8 cellular contexts compared by ENCODE assay signal in genomic region chr3:49687419-49687795, GRCh38. TPM values are rescaled to one million over a fixed set of nuclear protein-coding genes. Genes with fewer than 3 reads are reported as not detected.
DNase-seq lines count a peak whose midpoint lies in the region; TF ChIP-seq lines count a peak whose summit lies in the region.
"Not testable (repeated sequence)": the region's sequence is repeated elsewhere in the genome, so short reads cannot be mapped to it uniquely, and the experiment has no call there.
"Had no signal": no experiment of that assay in that cellular context is flagged by ENCODE, and none has a peak within 500 bp of the region (broad histone marks: within the 10 kb centered on the region; RNA-seq: fewer than 3 reads in every experiment).

No MANE protein-coding gene starts in this region.

- not testable (repeated sequence) for H3K79me1 ChIP-seq in neuronal stem cell (ENCODE audit: low read depth, low read length)

- not testable (repeated sequence) for DNase-seq in Caco-2; NT2/D1 (ENCODE audit: low read depth, low spot score); activated T-helper 1 cell treated with anti-CD3 and anti-CD28 coated beads, Interleukin-12 subunit alpha, Interleukin-12 subunit beta, Interleukin-2, Interleukin-4 antibody, amounts not matched to agents 30 ng/mL and 10 ng/mL and 1 ng/mL, durations not matched to agents 14 hours and 24 hours and 36 hours (ENCODE audit: low spot score); iPS DF 6.9 (ENCODE audit: low read depth, low spot score); neuronal stem cell (ENCODE audit: low spot score)

- H4K8ac ChIP-seq in neuronal stem cell (ENCODE audit: low read depth, low read length): not testable (repeated sequence)

- H3K36me3 Mint-ChIP-seq in Caco-2 (ENCODE audit: insufficient read depth, unreplicated experiment) (peaks cover 59% of the 10 kb centered on the region), brain (peaks cover 12% of the 10 kb centered on the region)
- not testable (repeated sequence) for H3K36me3 Mint-ChIP-seq in activated T-helper 1 cell treated with anti-CD3 and anti-CD28 coated beads, Interleukin-12 subunit alpha, Interleukin-12 subunit beta, Interleukin-2, Interleukin-4 antibody, amounts not matched to agents 30 ng/mL and 10 ng/mL and 1 ng/mL, durations not matched to agents 14 hours and 24 hours and 36 hours (ENCODE audit: low read depth)

- POLR2A ChIA-PET in Caco-2 (lab: Charles Lee): not testable (repeated sequence)

- H3K14ac ChIP-seq in neuronal stem cell (ENCODE audit: low read length): not testable (repeated sequence)

- not testable (repeated sequence) for H3K36me3 ChIP-seq in Caco-2 (ENCODE audit: control insufficient read depth, insufficient read depth, low read length)
- H3K36me3 ChIP-seq in NT2/D1 (ENCODE audit: insufficient read depth, insufficient read length, low read length) (peaks cover 29% of the 10 kb centered on the region), iPS DF 6.9 (ENCODE audit: control insufficient read depth, insufficient read depth, low read length) (peaks cover 14% of the 10 kb centered on the region), mesodermal cell (ENCODE audit: control insufficient read depth, insufficient read depth, low read length) (peaks cover 15% of the 10 kb centered on the region), neuronal stem cell (replicated peaks in 1 of 2; ENCODE audit: control insufficient read depth in 2 of 2, insufficient read depth in 2 of 2, low read length in 2 of 2) (peaks cover 16 to 23% of the 10 kb centered on the region in 2 donors)

- not testable (repeated sequence) for H2BK120ac ChIP-seq in neuronal stem cell (ENCODE audit: low read depth, low read length)

- H3K27me3 Mint-ChIP-seq in Caco-2 (ENCODE audit: insufficient read depth, unreplicated experiment); activated T-helper 1 cell treated with anti-CD3 and anti-CD28 coated beads, Interleukin-12 subunit alpha, Interleukin-12 subunit beta, Interleukin-2, Interleukin-4 antibody, amounts not matched to agents 30 ng/mL and 10 ng/mL and 1 ng/mL, durations not matched to agents 14 hours and 24 hours and 36 hours (ENCODE audit: insufficient read depth): not testable (repeated sequence)
- H3K27me3 Mint-ChIP-seq in brain: peaks cover 35% of the 10 kb centered on the region

- H3K27ac ChIP-seq in iPS DF 6.9 (ENCODE audit: low read length); mesodermal cell (ENCODE audit: low read depth, low read length, severe bottlenecking); neuronal stem cell (replicated peaks; ENCODE audit: low read length): not testable (repeated sequence)

- TF ChIP-seq CTCF in Caco-2 (IDR thresholded peaks at IDR 0.05; ENCODE audit: insufficient read depth in 1 of 2, low read depth in 1 of 2, low read length in 1 of 2, severe bottlenecking in 1 of 2, unreplicated experiment in 1 of 2); brain (conservative IDR thresholded peaks at IDR 0.05): not testable (repeated sequence)

- peak overlapping the region; percentile 58 for H2BK15ac ChIP-seq in neuronal stem cell (ENCODE audit: low read length)

- not testable (repeated sequence) for H2BK5ac ChIP-seq in neuronal stem cell (ENCODE audit: low read length)

- intact Hi-C loops in Caco-2 (cut with micrococcal nuclease; ENCODE audit: unreplicated experiment): not testable (repeated sequence)
- intact Hi-C loops in activated T-helper 1 cell treated with anti-CD3 and anti-CD28 coated beads, Interleukin-12 subunit alpha, Interleukin-12 subunit beta, Interleukin-2, Interleukin-4 antibody, amounts not matched to agents 30 ng/mL and 10 ng/mL and 1 ng/mL, durations not matched to agents 14 hours and 24 hours and 36 hours (cut with micrococcal nuclease): loop anchor here (5.0 kb wide), 1 partner anchor 595 kb away; the partner anchor contains the start of gene QRICH1

- H3K9me3 ChIP-seq in Caco-2; NT2/D1 (ENCODE audit: insufficient read depth, low read length); iPS DF 6.9 (ENCODE audit: control insufficient read depth, insufficient read depth, low read length); mesodermal cell (ENCODE audit: control insufficient read depth, low read length); neuronal stem cell (replicated peaks in 1 of 2; ENCODE audit: control insufficient read depth in 2 of 2, insufficient read depth in 1 of 2, low read depth in 1 of 2, low read length in 2 of 2): not testable (repeated sequence)

- CTCF ChIA-PET in Caco-2 (lab: Charles Lee): not testable (repeated sequence)

- H3K4ac ChIP-seq in neuronal stem cell (ENCODE audit: low read length): not testable (repeated sequence)

- not testable (repeated sequence) for H3K4me3 ChIP-seq in Caco-2 (ENCODE audit: low read depth, low read length); neuronal stem cell (ENCODE audit: low read length in 2 of 2)
- H3K4me3 ChIP-seq in NT2/D1 (ENCODE audit: insufficient read length, low read depth) (peak overlapping the region; percentile 42), iPS DF 6.9 (ENCODE audit: low read length) (peak overlapping the region; percentile 36; the same call in 1 of the 2 replicates), mesodermal cell (ENCODE audit: extremely low read depth, insufficient read depth, low read length, poor library complexity, severe bottlenecking) (peak overlapping the region; percentile 39)

- peak overlapping the region; percentile 65 for H3K23ac ChIP-seq in neuronal stem cell (ENCODE audit: low read depth, low read length, poor library complexity)

- peaks cover 11% of the 10 kb centered on the region for H3K4me1 Mint-ChIP-seq in Caco-2 (ENCODE audit: low read depth, unreplicated experiment)
- H3K4me1 Mint-ChIP-seq in activated T-helper 1 cell treated with anti-CD3 and anti-CD28 coated beads, Interleukin-12 subunit alpha, Interleukin-12 subunit beta, Interleukin-2, Interleukin-4 antibody, amounts not matched to agents 30 ng/mL and 10 ng/mL and 1 ng/mL, durations not matched to agents 14 hours and 24 hours and 36 hours (ENCODE audit: low read depth): peaks cover 21% of the 10 kb centered on the region
- H3K4me1 Mint-ChIP-seq in brain: peaks cover 40% of the 10 kb centered on the region

- peak overlapping the region; percentile 81 for H3K9ac ChIP-seq in NT2/D1 (ENCODE audit: insufficient read length, low read depth)
- H3K9ac ChIP-seq in neuronal stem cell (ENCODE audit: low read depth, low read length, poor library complexity): not testable (repeated sequence)

- H2AFZ ChIP-seq in neuronal stem cell (ENCODE audit: low read length): not testable (repeated sequence)

- not testable (repeated sequence) for H3K9me3 Mint-ChIP-seq in Caco-2 (ENCODE audit: unreplicated experiment); activated T-helper 1 cell treated with anti-CD3 and anti-CD28 coated beads, Interleukin-12 subunit alpha, Interleukin-12 subunit beta, Interleukin-2, Interleukin-4 antibody, amounts not matched to agents 30 ng/mL and 10 ng/mL and 1 ng/mL, durations not matched to agents 14 hours and 24 hours and 36 hours; brain

- not testable (repeated sequence) for H3K27me3 ChIP-seq in Caco-2 (replicated peaks; ENCODE audit: control insufficient read depth, insufficient read depth, low read length); NT2/D1 (ENCODE audit: insufficient read depth, insufficient read length); iPS DF 6.9 (ENCODE audit: control insufficient read depth, insufficient read depth, low read length); neuronal stem cell (ENCODE audit: control insufficient read depth in 3 of 3, insufficient read depth in 3 of 3, low read depth in 1 of 3, low read length in 3 of 3)

- not testable (repeated sequence) for H3K4me1 ChIP-seq in Caco-2; NT2/D1 (ENCODE audit: insufficient read depth, insufficient read length); iPS DF 6.9 (ENCODE audit: control insufficient read depth, insufficient read depth, low read length); mesodermal cell (ENCODE audit: control insufficient read depth, insufficient read depth, low read length, poor library complexity, severe bottlenecking); neuronal stem cell (ENCODE audit: control insufficient read depth in 2 of 2, insufficient read depth in 1 of 2, low read depth in 1 of 2, low read length in 2 of 2)

- H3K4me2 ChIP-seq in neuronal stem cell (ENCODE audit: insufficient read depth, low read length, poor library complexity, severe bottlenecking): peak overlapping the region; percentile 89

- BruUV-seq in Caco-2 (replicated peaks; lab: Mats Ljungman, UMichigan): not testable (repeated sequence)

- peak overlapping the region; percentile 35 for H3K4me3 Mint-ChIP-seq in Caco-2 (ENCODE audit: unreplicated experiment)
- peak overlapping the region; percentile 11 for H3K4me3 Mint-ChIP-seq in activated T-helper 1 cell treated with anti-CD3 and anti-CD28 coated beads, Interleukin-12 subunit alpha, Interleukin-12 subunit beta, Interleukin-2, Interleukin-4 antibody, amounts not matched to agents 30 ng/mL and 10 ng/mL and 1 ng/mL, durations not matched to agents 14 hours and 24 hours and 36 hours
- peak overlapping the region; percentile 45 to 81 (median 67) for H3K4me3 Mint-ChIP-seq in brain

- no CpG with 5 or more reads among the region's 13 CpGs for WGBS in iPS DF 6.9 (ENCODE audit: insufficient coverage, insufficient read length)
- 87 to 100% methylated on average over 2 to 5 of the region's 13 CpGs for WGBS in mesodermal cell (ENCODE audit: insufficient coverage in 2 of 2), 2 experiments
- no CpG with 5 or more reads among the region's 13 CpGs for WGBS in neuronal stem cell (ENCODE audit: extremely low coverage in 2 of 2, insufficient read length in 2 of 2, insufficient replicate concordance in 1 of 2), 2 donors

- not testable (repeated sequence) for H4K91ac ChIP-seq in neuronal stem cell (ENCODE audit: low read depth, low read length, poor library complexity)

- H3K18ac ChIP-seq in neuronal stem cell (ENCODE audit: low read length): peak overlapping the region; percentile 27

- peak overlapping the region; percentile 74 for H2AK5ac ChIP-seq in neuronal stem cell (ENCODE audit: low read depth, low read length)

- H3K27ac Mint-ChIP-seq in Caco-2 (ENCODE audit: unreplicated experiment); activated T-helper 1 cell treated with anti-CD3 and anti-CD28 coated beads, Interleukin-12 subunit alpha, Interleukin-12 subunit beta, Interleukin-2, Interleukin-4 antibody, amounts not matched to agents 30 ng/mL and 10 ng/mL and 1 ng/mL, durations not matched to agents 14 hours and 24 hours and 36 hours: not testable (repeated sequence)
- peak overlapping the region in 2 of 5 experiments; percentile 42 to 59 for H3K27ac Mint-ChIP-seq in brain

- H2BK12ac ChIP-seq in neuronal stem cell (ENCODE audit: low read length): not testable (repeated sequence)

RNA-seq across cellular contexts. Expression of gene MST1, which starts 1.9 kb away (rescaled TPM):
- total RNA-seq in Caco-2 (2022): 12.6 and 15.4 TPM in 2 replicates
- total RNA-seq in activated T-helper 1 cell treated with anti-CD3 and anti-CD28 coated beads, Interleukin-12 subunit alpha, Interleukin-12 subunit beta, Interleukin-2, Interleukin-4 antibody, amounts not matched to agents 30 ng/mL and 10 ng/mL and 1 ng/mL, durations not matched to agents 14 hours and 24 hours and 36 hours: 6.5 and 8.2 TPM in 2 replicates
- polyA plus RNA-seq in brain (ENCODE audit: insufficient read depth, low read depth, low replicate concordance): 2.2 TPM
- polyA plus RNA-seq in mesodermal cell (2013, experiment 1 of 2): 23.6 TPM
- 17.3 TPM for polyA plus RNA-seq in mesodermal cell (2013, experiment 2 of 2)
- 10.4 TPM for polyA plus RNA-seq in neuronal stem cell (2013, experiment 1 of 2)
- polyA plus RNA-seq in neuronal stem cell (2013, experiment 2 of 2): 11.3 TPM

RNA-seq across cellular contexts. Expression of gene RNF123, which starts 1.9 kb away (rescaled TPM):
- total RNA-seq in Caco-2 (2022): 45.2 and 50.3 TPM in 2 replicates
- 53.8 and 54.3 TPM in 2 replicates for total RNA-seq in activated T-helper 1 cell treated with anti-CD3 and anti-CD28 coated beads, Interleukin-12 subunit alpha, Interleukin-12 subunit beta, Interleukin-2, Interleukin-4 antibody, amounts not matched to agents 30 ng/mL and 10 ng/mL and 1 ng/mL, durations not matched to agents 14 hours and 24 hours and 36 hours
- polyA plus RNA-seq in brain (ENCODE audit: insufficient read depth, low read depth, low replicate concordance): 33.9 TPM
- polyA plus RNA-seq in mesodermal cell (2013, experiment 1 of 2): 31.5 TPM
- polyA plus RNA-seq in mesodermal cell (2013, experiment 2 of 2): 28.6 TPM
- 21.9 TPM for polyA plus RNA-seq in neuronal stem cell (2013, experiment 1 of 2)
- polyA plus RNA-seq in neuronal stem cell (2013, experiment 2 of 2): 20.9 TPM

RNA-seq across cellular contexts. Expression of gene APEH, which starts 13.3 kb away (rescaled TPM):
- 236 and 279 TPM in 2 replicates for total RNA-seq in Caco-2 (2022)
- total RNA-seq in activated T-helper 1 cell treated with anti-CD3 and anti-CD28 coated beads, Interleukin-12 subunit alpha, Interleukin-12 subunit beta, Interleukin-2, Interleukin-4 antibody, amounts not matched to agents 30 ng/mL and 10 ng/mL and 1 ng/mL, durations not matched to agents 14 hours and 24 hours and 36 hours: 113 and 115 TPM in 2 replicates
- polyA plus RNA-seq in brain (ENCODE audit: insufficient read depth, low read depth, low replicate concordance): 74.0 TPM
- 98.9 TPM for polyA plus RNA-seq in mesodermal cell (2013, experiment 1 of 2)
- 81.4 TPM for polyA plus RNA-seq in mesodermal cell (2013, experiment 2 of 2)
- 50.1 TPM for polyA plus RNA-seq in neuronal stem cell (2013, experiment 1 of 2)
- 46.8 TPM for polyA plus RNA-seq in neuronal stem cell (2013, experiment 2 of 2)

RNA-seq across cellular contexts. Expression of gene AMIGO3, which starts 32.1 kb away (rescaled TPM):
- not detected in 2 replicates for total RNA-seq in Caco-2 (2022)
- total RNA-seq in activated T-helper 1 cell treated with anti-CD3 and anti-CD28 coated beads, Interleukin-12 subunit alpha, Interleukin-12 subunit beta, Interleukin-2, Interleukin-4 antibody, amounts not matched to agents 30 ng/mL and 10 ng/mL and 1 ng/mL, durations not matched to agents 14 hours and 24 hours and 36 hours: 0.39 TPM in 1 of 2 replicates, not detected in the other
- 2.0 TPM for polyA plus RNA-seq in brain (ENCODE audit: insufficient read depth, low read depth, low replicate concordance)
- 1.5 TPM for polyA plus RNA-seq in mesodermal cell (2013, experiment 1 of 2)
- 1.3 TPM for polyA plus RNA-seq in mesodermal cell (2013, experiment 2 of 2)
- polyA plus RNA-seq in neuronal stem cell (2013, experiment 1 of 2): 1.0 TPM
- 0.93 TPM for polyA plus RNA-seq in neuronal stem cell (2013, experiment 2 of 2)
- total RNA-seq: H4 had no signal

RNA-seq across cellular contexts. Expression of gene GMPPB, which starts 36.3 kb away (rescaled TPM):
- total RNA-seq in Caco-2 (2022): 26.2 and 26.5 TPM in 2 replicates
- 49.1 and 49.2 TPM in 2 replicates for total RNA-seq in activated T-helper 1 cell treated with anti-CD3 and anti-CD28 coated beads, Interleukin-12 subunit alpha, Interleukin-12 subunit beta, Interleukin-2, Interleukin-4 antibody, amounts not matched to agents 30 ng/mL and 10 ng/mL and 1 ng/mL, durations not matched to agents 14 hours and 24 hours and 36 hours
- 10.8 TPM for polyA plus RNA-seq in brain (ENCODE audit: insufficient read depth, low read depth, low replicate concordance)
- 19.8 TPM for polyA plus RNA-seq in mesodermal cell (2013, experiment 1 of 2)
- polyA plus RNA-seq in mesodermal cell (2013, experiment 2 of 2): 18.3 TPM
- 7.4 TPM for polyA plus RNA-seq in neuronal stem cell (2013, experiment 1 of 2)
- polyA plus RNA-seq in neuronal stem cell (2013, experiment 2 of 2): 7.4 TPM

Comparison
In these comparisons a context has a peak if more than half of its experiments do, and no peak if none do; other contexts are left out.
1. H3K4me3 Mint-ChIP-seq: peak in every context shown above with its lines; median percentile 67 in brain; 35 in Caco-2; 11 in activated T-helper 1 cell treated with anti-CD3 and anti-CD28 coated beads, Interleukin-12 subunit alpha, Interleukin-12 subunit beta, Interleukin-2, Interleukin-4 antibody, amounts not matched to agents 30 ng/mL and 10 ng/mL and 1 ng/mL, durations not matched to agents 14 hours and 24 hours and 36 hours.